Comparison of ENCODE assay signal across 12 cellular contexts in genomic region chr2:159518321-159519005, GRCh38.
DNase-seq lines count a peak whose midpoint lies in the region; ATAC-seq, FAIRE-seq and TF ChIP-seq lines count a peak whose summit lies in the region.
"Had no signal": no experiment of that assay in that cellular context is flagged by ENCODE, and none has a peak within 500 bp of the region (broad histone marks: within the 10 kb centered on the region; RNA-seq: fewer than 3 reads in every experiment).

No MANE protein-coding gene starts in this region.

- H3K4me1 ChIP-seq in A549: peaks cover 16% of the 10 kb centered on the region; the same call in 2 of the 3 replicates
- peaks cover 13% of the 10 kb centered on the region for H3K4me1 ChIP-seq in HEK293 (ENCODE audit: control insufficient read depth, insufficient read depth, low read length)
- H3K4me1 ChIP-seq in mesodermal cell (ENCODE audit: control insufficient read depth, insufficient read depth, low read length, poor library complexity, severe bottlenecking): peaks cover 4% of the 10 kb centered on the region

- H3K36me3 ChIP-seq in HEK293 (ENCODE audit: control insufficient read depth in 2 of 2, insufficient read depth in 1 of 2, low read length in 2 of 2) (no peaks in the 10 kb centered on the region), bronchial epithelial cell (ENCODE audit: control insufficient read depth, insufficient read depth, low read length) (no peaks in the 10 kb centered on the region), mesodermal cell (ENCODE audit: control insufficient read depth, insufficient read depth, low read length) (peaks cover 5% of the 10 kb centered on the region)
- H3K36me3 ChIP-seq: gastrocnemius medialis had no signal

- CTCF ChIA-PET in A549 (lab: Yijun Ruan, JAX): no interaction called here
- CTCF ChIA-PET in HEK293 (lab: Yijun Ruan, JAX): interaction anchor here (0.9 kb wide), 1 partner anchor 125 kb away, joined by 5 read pairs; no protein-coding TSS in a partner anchor

- no peaks in the 10 kb centered on the region for H3K9me3 ChIP-seq in A549
- H3K9me3 ChIP-seq in HEK293 (ENCODE audit: control insufficient read depth, insufficient read depth, low read depth, low read length): no peaks in the 10 kb centered on the region
- no peaks in the 10 kb centered on the region for H3K9me3 ChIP-seq in mesodermal cell (ENCODE audit: control insufficient read depth, low read length)
- H3K9me3 ChIP-seq: gastrocnemius medialis had no signal

- POLR2A ChIA-PET in A549 (lab: Yijun Ruan, JAX): no interaction called here
- POLR2A ChIA-PET in HEK293 (lab: Yijun Ruan, JAX): interaction anchor here (1.0 kb wide), 1 partner anchor 194 kb away, joined by 3 read pairs; the partner anchor contains the start of gene MARCHF7

- no peak overlapping the region for H3K4me3 ChIP-seq in A549
- no peak overlapping the region for H3K4me3 ChIP-seq in HEK293 (ENCODE audit: low read depth, low read length)
- H3K4me3 ChIP-seq in bronchial epithelial cell (ENCODE audit: low read depth, low read length): no peak overlapping the region
- H3K4me3 ChIP-seq in mesodermal cell (ENCODE audit: extremely low read depth, insufficient read depth, low read length, poor library complexity, severe bottlenecking): no peak overlapping the region
- H3K4me3 ChIP-seq: gastrocnemius medialis had no signal

- FAIRE-seq in A549 (lab: Jason Lieb, UNC) (no peak), bronchial epithelial cell (lab: Jason Lieb, UNC) (no peak)

- peak overlapping the region; percentile 1; the same call in 1 of the 3 replicates for H3K4me2 ChIP-seq in A549

- WGBS in A549 (ENCODE audit: missing lambda C conversion rate): 73% methylated on average over 3 of the region's 3 CpGs
- 100% methylated on average over 1 of the region's 3 CpGs; no CpG with 5 or more reads in 1 of the 2 experiments for WGBS in mesodermal cell (ENCODE audit: insufficient coverage in 2 of 2), 2 experiments

- no peaks in the 10 kb centered on the region for H3K27me3 ChIP-seq in bronchial epithelial cell (ENCODE audit: control insufficient read depth, insufficient read depth, low read length)
- H3K27me3 ChIP-seq: gastrocnemius medialis had no signal

- no peak overlapping the region for H3K27ac ChIP-seq in A549
- H3K27ac ChIP-seq in HEK293 (ENCODE audit: extremely low read depth, low read depth, low read length): no peak overlapping the region
- H3K27ac ChIP-seq in mesodermal cell (ENCODE audit: low read depth, low read length, severe bottlenecking): peak overlapping the region; percentile 54
- H3K27ac ChIP-seq in caudate nucleus (ENCODE audit: low read depth, low read length): no peak overlapping the region

- no peak for TF ChIP-seq CTCF in A549 (IDR thresholded peaks at IDR 0.05)
- TF ChIP-seq CTCF in HEK293 (tag by site-specific recombination; IDR thresholded peaks at IDR 0.05): no peak
- TF ChIP-seq CTCF in bronchial epithelial cell (IDR thresholded peaks at IDR 0.05; ENCODE audit: insufficient read depth, low read length, severe bottlenecking): no peak

- no peak for TF ChIP-seq POLR2A in A549 (IDR thresholded peaks at IDR 0.05; ENCODE audit: low read length)

- TF ChIP-seq RAD21 in A549 (conservative IDR thresholded peaks at IDR 0.05 in 1 of 2, IDR thresholded peaks at IDR 0.05 in 1 of 2): no peak

- ATAC-seq in A549: peak in 1 of 2 experiments; percentile 36; a peak in 2 of 6 replicates
- ATAC-seq: gastrocnemius medialis; stimulated activated naive CD8-positive, alpha-beta T cell treated with anti-CD3 and anti-CD28 coated beads, Interleukin-15, Interleukin-2, amounts not matched to agents 100 U/mL and 50 U/mL, for 24 hours had no signal

- DNase-seq in A549 (ENCODE audit: low read depth in 1 of 2, low spot score in 1 of 2) (no peak), bronchial epithelial cell (ENCODE audit: low read depth) (peak; percentile 61), caudate nucleus (lab: John Stamatoyannopoulos, UW) (no peak), cerebellar nuclear complex (lab: John Stamatoyannopoulos, UW) (no peak), NOMO-1 treated with dmso at 0.1 percent for 144 hours (lab: John Stamatoyannopoulos, UW; ENCODE audit: unreplicated experiment) (no peak)
- no peak for DNase-seq in activated CD4-positive, alpha-beta T cell treated with anti-CD3 and anti-CD28 coated beads for 1 hour
- DNase-seq: activated CD4-positive, alpha-beta T cell treated with anti-CD3 and anti-CD28 coated beads, Interleukin-2, amount 50 U/mL, for 4 hours; gastrocnemius medialis; IMR-90; stimulated activated naive CD8-positive, alpha-beta T cell treated with anti-CD3 and anti-CD28 coated beads, Interleukin-15, Interleukin-2, amounts not matched to agents 100 U/mL and 50 U/mL, for 24 hours had no signal

- TF ChIP-seq EP300 in A549 (IDR thresholded peaks at IDR 0.05): no peak

TF ChIP-seq in A549, 52 proteins besides CTCF, POLR2A, EP300 and RAD21 (continues in another document):
- TF ChIP-seq HOXB13 (CRISPR knock-in tag; IDR thresholded peaks at IDR 0.05; ENCODE audit: low read depth): no peak
- TF ChIP-seq MAFK (IDR thresholded peaks at IDR 0.05; ENCODE audit: partially characterized antibody): no peak
- no peak for TF ChIP-seq GATA3 (IDR thresholded peaks at IDR 0.05; ENCODE audit: borderline replicate concordance)
- no peak for TF ChIP-seq POLR2AphosphoS2 (conservative IDR thresholded peaks at IDR 0.05; ENCODE audit: low read length)
- no peak for TF ChIP-seq TFCP2L1 (CRISPR knock-in tag; IDR thresholded peaks at IDR 0.05)
- TF ChIP-seq CHD2 (IDR thresholded peaks at IDR 0.05; ENCODE audit: low read length, partially characterized antibody): no peak
- TF ChIP-seq REST (IDR thresholded peaks at IDR 0.05): no peak
- TF ChIP-seq HES2 (IDR thresholded peaks at IDR 0.05): no peak

TF ChIP-seq in HEK293, 187 proteins besides CTCF, POLR2A, EP300 and RAD21:
- peak; percentile 43 for TF ChIP-seq ZFHX2 (tag by site-specific recombination; conservative IDR thresholded peaks at IDR 0.05)
- 0 out of 2 replicates have a peak, but pooled peaks have one; percentile 5 for TF ChIP-seq PRDM1 (tag by site-specific recombination; IDR thresholded peaks at IDR 0.05)
- TF ChIP-seq ELK4 (IDR thresholded peaks at IDR 0.05; ENCODE audit: borderline replicate concordance, low read depth, low read length): no peak
- peak; percentile 37; the same call in 1 of the 2 replicates for TF ChIP-seq PRDM10 (tag by site-specific recombination; IDR thresholded peaks at IDR 0.05)
- TF ChIP-seq ZNF394 (tag by site-specific recombination; IDR thresholded peaks at IDR 0.05; ENCODE audit: borderline replicate concordance): no peak
TF ChIP-seq in HEK293: peak in this region for 3.
